ENCODE assay signal across 11 cellular contexts in the genomic region with DNA sequence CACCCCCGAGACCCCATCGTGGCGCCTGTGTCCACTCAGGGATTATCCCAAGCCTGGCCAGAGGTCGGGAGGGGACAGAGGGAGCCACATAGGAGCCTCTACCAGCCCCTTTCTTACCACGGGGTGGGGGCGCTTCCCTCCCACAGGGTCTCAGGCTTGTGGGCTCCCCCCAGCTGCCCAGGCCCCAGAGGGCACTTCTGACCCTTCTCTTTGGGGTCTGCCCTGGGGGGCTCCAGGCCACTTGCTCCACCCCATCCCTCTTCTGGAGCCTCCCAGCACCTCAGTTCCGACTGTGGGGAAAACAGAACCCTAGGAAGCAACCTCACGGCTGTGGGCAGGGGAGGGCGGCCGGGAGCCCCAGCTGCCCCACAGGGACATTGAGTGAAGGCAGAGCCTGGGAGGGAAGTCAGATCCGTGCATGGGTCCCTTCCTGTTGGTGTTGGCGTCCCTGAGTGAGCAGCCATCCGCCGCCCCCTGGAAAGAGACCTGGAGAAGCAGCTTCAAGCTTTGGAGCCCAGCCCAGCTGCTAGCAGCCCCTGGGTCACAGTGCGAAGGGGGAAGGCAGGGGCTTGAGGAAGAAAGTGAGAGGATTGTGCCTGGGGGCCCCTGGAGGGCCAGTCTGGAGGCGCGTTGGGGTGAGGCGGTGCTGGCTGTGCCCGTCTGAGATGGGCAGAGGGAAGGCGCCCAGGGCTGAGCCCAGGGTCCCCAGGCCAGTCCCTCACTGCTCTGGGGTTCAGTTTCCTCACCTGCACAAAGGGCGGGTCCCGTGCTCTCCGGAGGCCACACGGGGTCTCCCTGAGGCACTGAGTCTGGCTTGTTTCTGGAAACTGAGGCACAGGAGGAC. TPM values are rescaled to one million over a fixed set of nuclear protein-coding genes. Genes with fewer than 3 reads are reported as not detected.
DNase-seq lines count a peak whose midpoint lies in the region; ATAC-seq, FAIRE-seq and TF ChIP-seq lines count a peak whose summit lies in the region.
"Had no signal": no experiment of that assay in that cellular context is flagged by ENCODE, and none has a peak within 500 bp of the region (broad histone marks: within the 10 kb centered on the region; RNA-seq: fewer than 3 reads in every experiment).

No MANE protein-coding gene starts in this region.

- H3K9me3 ChIP-seq in A549 (no peaks in the 10 kb centered on the region), body of pancreas (no peaks in the 10 kb centered on the region)
- H3K9me3 ChIP-seq: right lobe of liver had no signal

- no peaks in the 10 kb centered on the region for H3K27me3 ChIP-seq in body of pancreas
- H3K27me3 ChIP-seq in mesendoderm (ENCODE audit: insufficient read depth, low read length, poor library complexity), result no peaks in the 10 kb centered on the region
- H3K27me3 ChIP-seq: foreskin keratinocyte, right lobe of liver had no signal

- ATAC-seq in A549 (peak in 1 of 2 experiments; percentile 16; a peak in 3 of 6 replicates), body of pancreas (peak; percentile 10)

- H2BK5ac ChIP-seq in mesendoderm (ENCODE audit: low read length), result no peak overlapping the region

- POLR2A ChIA-PET in A549 (lab: Yijun Ruan, JAX), result no interaction called here

- H2BK15ac ChIP-seq in mesendoderm (replicated peaks; ENCODE audit: low read depth), result no peak overlapping the region

- H3K36me3 ChIP-seq in body of pancreas (replicated peaks in 1 of 2; ENCODE audit: insufficient read depth in 1 of 2, low read depth in 2 of 2) (no peaks in the 10 kb centered on the region), mesendoderm (ENCODE audit: control insufficient read depth, insufficient read depth, low read length) (no peaks in the 10 kb centered on the region)
- H3K36me3 ChIP-seq: right lobe of liver had no signal

- TF ChIP-seq EP300 in A549 (IDR thresholded peaks at IDR 0.05), result no peak
- no peak for TF ChIP-seq EP300 in Ishikawa (IDR thresholded peaks at IDR 0.05; ENCODE audit: borderline replicate concordance)

- no peak overlapping the region for H4K5ac ChIP-seq in mesendoderm (ENCODE audit: low read length)

- intact Hi-C loops in body of pancreas (cut with DNase I), result no loop called here

- no peak overlapping the region for H2BK120ac ChIP-seq in mesendoderm (ENCODE audit: low read depth, low read length)

- H3K23ac ChIP-seq in mesendoderm (ENCODE audit: low read length), result no peak overlapping the region

- H3K4me1 ChIP-seq in A549 (peaks cover 9% of the 10 kb centered on the region; the same call in 1 of the 3 replicates), body of pancreas (peaks cover 15% of the 10 kb centered on the region), mesendoderm (ENCODE audit: control insufficient read depth, low read depth, low read length) (no peaks in the 10 kb centered on the region)

- CTCF ChIA-PET in A549 (lab: Yijun Ruan, JAX), result interaction anchor here (0.6 to 4.5 kb wide), 18 partner anchors 8 to 251 kb away, joined by 3 to 24 read pairs (median 4); no protein-coding TSS in a partner anchor

- no peak overlapping the region for H3K4ac ChIP-seq in mesendoderm (ENCODE audit: low read depth, low read length)

- peak overlapping the region; percentile 63 for H3K4me2 ChIP-seq in A549
- H3K4me2 ChIP-seq in mesendoderm (ENCODE audit: low read length), result no peak overlapping the region

- H2AK5ac ChIP-seq in mesendoderm (ENCODE audit: low read length), result no peak overlapping the region

- no peak for TF ChIP-seq CTCF in A549 (IDR thresholded peaks at IDR 0.05)
- no peak for TF ChIP-seq CTCF in body of pancreas (IDR thresholded peaks at IDR 0.05)

- peak overlapping the region; percentile 52 for H3K56ac ChIP-seq in mesendoderm (ENCODE audit: low read length)

- H3K79me2 ChIP-seq in mesendoderm (ENCODE audit: control insufficient read depth, insufficient read depth, low read length), result no peaks in the 10 kb centered on the region

- peak overlapping the region in 1 of 2 experiments; percentile 47; a peak in 2 of 6 replicates for H3K27ac ChIP-seq in A549
- no peak overlapping the region for H3K27ac ChIP-seq in body of pancreas
- H3K27ac ChIP-seq in mesendoderm (ENCODE audit: low read depth, low read length), result no peak overlapping the region
- H3K27ac ChIP-seq: foreskin keratinocyte, right lobe of liver had no signal

- TF ChIP-seq POLR2A in A549 (IDR thresholded peaks at IDR 0.05; ENCODE audit: low read length), result no peak
- no peak for TF ChIP-seq POLR2A in body of pancreas (IDR thresholded peaks at IDR 0.05)

- 85% methylated on average over 15 of the region's 24 CpGs for WGBS in A549 (ENCODE audit: missing lambda C conversion rate)
- 65 to 89% methylated on average over 11 to 23 of the region's 24 CpGs for WGBS in body of pancreas, 2 donors
- no CpG with 5 or more reads among the region's 24 CpGs for WGBS in mesendoderm (ENCODE audit: extremely low coverage, insufficient coverage, low lambda C conversion rate)

- H3K79me1 ChIP-seq in mesendoderm (ENCODE audit: low read length), result no peaks in the 10 kb centered on the region

- no peak overlapping the region for H3K18ac ChIP-seq in mesendoderm (ENCODE audit: low read length)

- H3K4me3 ChIP-seq in A549 (no peak overlapping the region), body of pancreas (no peak overlapping the region), mesendoderm (ENCODE audit: low read length) (no peak overlapping the region)
- H3K4me3 ChIP-seq: right lobe of liver had no signal

- TF ChIP-seq RAD21 in A549 (conservative IDR thresholded peaks at IDR 0.05 in 1 of 2, IDR thresholded peaks at IDR 0.05 in 1 of 2) (no peak), Ishikawa (IDR thresholded peaks at IDR 0.05; ENCODE audit: low read depth) (no peak)

- H4K8ac ChIP-seq in mesendoderm (ENCODE audit: low read depth, low read length), result no peak overlapping the region

- DNase-seq in A549 (ENCODE audit: low read depth in 1 of 2, low spot score in 1 of 2) (no peak), body of pancreas (no peak), mesendoderm (no peak), T-helper 9 cell (no peak), Ammon's horn (ENCODE audit: low spot score) (no peak), DMS114 treated with DMSO at 0.1 percent for 48 hours (lab: John Stamatoyannopoulos, UW; ENCODE audit: unreplicated experiment) (no peak), urothelium cell line (ENCODE audit: low spot score) (no peak)

- no peak overlapping the region for H3K9ac ChIP-seq in mesendoderm (ENCODE audit: low read length)

- FAIRE-seq in A549 (lab: Jason Lieb, UNC) (no peak), urothelium cell line (lab: Jason Lieb, UNC) (no peak)
- FAIRE-seq: TTC549 had no signal

TF ChIP-seq in A549, 52 proteins besides CTCF, POLR2A, EP300 and RAD21 (continues in another document):
- no peak for TF ChIP-seq EHF (CRISPR knock-in tag; IDR thresholded peaks at IDR 0.05)
- no peak for TF ChIP-seq GATA3 (IDR thresholded peaks at IDR 0.05; ENCODE audit: borderline replicate concordance)
- no peak for TF ChIP-seq ZFP36 (IDR thresholded peaks at IDR 0.05; ENCODE audit: borderline replicate concordance, partially characterized antibody)
- TF ChIP-seq MAZ (IDR thresholded peaks at IDR 0.05; ENCODE audit: borderline replicate concordance, low read depth, low read length), result no peak
- TF ChIP-seq CBX8 (IDR thresholded peaks at IDR 0.05), result no peak

TF ChIP-seq in Ishikawa, 13 proteins besides CTCF, POLR2A, EP300 and RAD21:
- TF ChIP-seq ZBTB7A (IDR thresholded peaks at IDR 0.05; ENCODE audit: low read depth) (0 out of 2 replicates have a peak, but pooled peaks have one; percentile 30), CEBPB (IDR thresholded peaks at IDR 0.05) (no peak)

RNA-seq across cellular contexts. Expression of gene RRP1, which starts 22.1 kb away (rescaled TPM):
- polyA plus RNA-seq in A549 (2011; rRNA removed), result 15.4 and 16.8 TPM in 2 replicates
- 21.1 and 22.1 TPM in 2 replicates for polyA plus RNA-seq in A549 (2012; cell fraction: cytosol; rRNA removed)
- 36.0 and 38.9 TPM in 2 replicates for polyA plus RNA-seq in A549 (2012; cell fraction: nucleus; rRNA removed)
- polyA plus RNA-seq in A549 (2017; fragmentation: RNase III; extraction: RNeasy Plus Mini Kit Qiagen cat#74134 plus additional on column Dnase treatment), result 26.3 to 29.5 TPM (median 28.2 TPM) in 3 replicates
- polyA minus RNA-seq in A549 (2011; rRNA and poly(A)+ RNA removed), result 14.5 and 16.5 TPM in 2 replicates
- total RNA-seq in body of pancreas, result 10 to 100 TPM in 1 of 2 donors, 1 to 10 TPM in 1; 9.9 to 27.7 TPM
- 44.4 TPM for polyA plus RNA-seq in mesendoderm (2013, experiment 1 of 2)
- polyA plus RNA-seq in mesendoderm (2013, experiment 2 of 2), result 46.8 TPM

RNA-seq across cellular contexts. Expression of gene CSTB, which starts 35.4 kb away (rescaled TPM):
- polyA plus RNA-seq in A549 (2011; rRNA removed) (42.9 and 51.5 TPM in 2 replicates), A549 (2017; fragmentation: RNase III; extraction: RNeasy Plus Mini Kit Qiagen cat#74134 plus additional on column Dnase treatment) (94.1 to 102 TPM (median 101 TPM) in 3 replicates)
- polyA plus RNA-seq in A549 (2012; cell fraction: cytosol; rRNA removed), result 90.6 and 103 TPM in 2 replicates
- 29.1 and 41.0 TPM in 2 replicates for polyA plus RNA-seq in A549 (2012; cell fraction: nucleus; rRNA removed)
- 16.5 and 23.7 TPM in 2 replicates for polyA minus RNA-seq in A549 (2011; rRNA and poly(A)+ RNA removed)
- 10 to 100 TPM in 1 of 2 donors, 1 to 10 TPM in 1; 8.6 to 11.9 TPM for total RNA-seq in body of pancreas
- polyA plus RNA-seq in mesendoderm (2013, experiment 1 of 2), result 115 TPM
- polyA plus RNA-seq in mesendoderm (2013, experiment 2 of 2), result 116 TPM

RNA-seq across cellular contexts. Expression of gene AGPAT3, which starts 53.5 kb away (rescaled TPM):
- polyA plus RNA-seq in A549 (2011; rRNA removed) (18.2 and 19.7 TPM in 2 replicates), A549 (2017; fragmentation: RNase III; extraction: RNeasy Plus Mini Kit Qiagen cat#74134 plus additional on column Dnase treatment) (20.3 to 21.2 TPM (median 21.1 TPM) in 3 replicates)
- 18.6 and 21.3 TPM in 2 replicates for polyA plus RNA-seq in A549 (2012; cell fraction: cytosol; rRNA removed)
- 27.0 and 28.7 TPM in 2 replicates for polyA plus RNA-seq in A549 (2012; cell fraction: nucleus; rRNA removed)
- 28.0 and 41.2 TPM in 2 replicates for polyA minus RNA-seq in A549 (2011; rRNA and poly(A)+ RNA removed)
- total RNA-seq in body of pancreas, result 10 to 100 TPM; 21.8 to 39.2 TPM
- polyA plus RNA-seq in mesendoderm (2013, experiment 1 of 2), result 11.7 TPM
- polyA plus RNA-seq in mesendoderm (2013, experiment 2 of 2), result 11.5 TPM
